1 cellular context compared by ENCODE assay signal in genomic region chr5:68777145-68777544, GRCh38.
TF ChIP-seq lines count a peak whose summit lies in the region.

No MANE protein-coding gene starts in this region.

TF ChIP-seq in GM23338, 12 proteins besides CTCF, POLR2A, EP300 and RAD21 (continued from another document):
- TF ChIP-seq ETS1 (IDR thresholded peaks at IDR 0.05) (no peak), EZH2phosphoT487 (IDR thresholded peaks at IDR 0.05; ENCODE audit: unreplicated experiment) (no peak)
TF ChIP-seq in GM23338: peak in this region for 0.
